16 cellular contexts compared by ENCODE assay signal in the genomic region with DNA sequence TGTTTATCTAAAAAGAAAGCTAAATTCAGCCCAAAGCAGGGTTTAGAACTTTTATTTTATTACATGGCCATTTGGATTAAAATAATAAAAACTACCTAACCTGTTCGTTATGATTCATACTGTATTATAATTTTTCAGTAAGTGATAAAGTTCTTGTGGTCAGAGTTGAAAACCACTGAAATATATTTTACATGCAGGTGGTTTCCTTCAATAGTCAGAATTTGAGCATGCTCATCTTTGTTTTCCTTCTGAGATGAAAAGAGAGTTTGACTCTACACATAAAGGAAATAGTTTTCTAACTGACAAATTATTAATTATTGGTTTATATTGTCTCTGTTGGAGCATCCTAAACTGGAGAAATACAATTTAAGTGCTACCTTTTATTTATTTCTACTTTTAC.
DNase-seq lines count a peak whose midpoint lies in the region; ATAC-seq and TF ChIP-seq lines count a peak whose summit lies in the region.
"Had no signal": no experiment of that assay in that cellular context is flagged by ENCODE, and none has a peak within 500 bp of the region (broad histone marks: within the 10 kb centered on the region; RNA-seq: fewer than 3 reads in every experiment).

No MANE protein-coding gene starts in this region.

- DNase-seq in NCI-H2081 treated with DMSO at 0.1 percent for 48 hours (lab: John Stamatoyannopoulos, UW) (no peak), mammary epithelial cell (no peak)
- DNase-seq in activated CD4-positive, alpha-beta T cell treated with anti-CD3 and anti-CD28 coated beads for 48 hours: no peak
- DNase-seq in effector CD8-positive, alpha-beta T cell (lab: John Stamatoyannopoulos, UW): no peak
- DNase-seq: activated CD8-positive, alpha-beta memory T cell treated with anti-CD3 and anti-CD28 coated beads, Interleukin-2, amount 50 U/mL, for 48 hours; central memory CD4-positive, alpha-beta T cell; GOT3; head of caudate nucleus; NCI-H2171 treated with DMSO at 0.1 percent for 48 hours; pancreas; T-cell had no signal

- H3K9ac ChIP-seq in mammary epithelial cell (ENCODE audit: insufficient read depth, low read length): no peak overlapping the region
- H3K9ac ChIP-seq: BLaER1 had no signal

- no TSS peak for BruUV-seq in mammary epithelial cell (replicated peaks; lab: Mats Ljungman, UMichigan)

- intact Hi-C loops in mammary epithelial cell (cut with micrococcal nuclease): no loop called here

- CTCF ChIA-PET in mammary epithelial cell (lab: Charles Lee; ENCODE audit: low non-redundant PET): no interaction called here

- no peak overlapping the region for H3K27ac ChIP-seq in mammary epithelial cell (ENCODE audit: insufficient read depth, low read depth, low read length)
- H3K27ac ChIP-seq: BLaER1, pancreas had no signal

- in situ Hi-C loops in mammary epithelial cell (cut with MboI; ENCODE audit: low sequenced_read_pairs in 2 of 2): no loop called here

- H3K4me3 ChIP-seq in mammary epithelial cell (replicated peaks in 1 of 3; ENCODE audit: insufficient read depth in 1 of 3, low read depth in 2 of 3, low read length in 3 of 3): no peak overlapping the region
- H3K4me3 ChIP-seq: BLaER1, pancreas had no signal

- H3K4me1 ChIP-seq in mammary epithelial cell (ENCODE audit: insufficient read depth, low read length): no peaks in the 10 kb centered on the region
- H3K4me1 ChIP-seq: pancreas had no signal

- peaks cover 3% of the 10 kb centered on the region for H3K9me3 ChIP-seq in mammary epithelial cell (replicated peaks; ENCODE audit: insufficient read depth, low read length)
- H3K9me3 ChIP-seq: BLaER1, pancreas had no signal

- H3K36me3 ChIP-seq in mammary epithelial cell (ENCODE audit: insufficient read depth, low read length): no peaks in the 10 kb centered on the region
- H3K36me3 ChIP-seq: BLaER1, pancreas had no signal

- whole genome bisulfite sequencing in mammary epithelial cell (ENCODE audit: low coverage, missing lambda C conversion rate): 6% methylated on average over 1 of the region's 1 CpG

- no peak overlapping the region for H2AFZ ChIP-seq in mammary epithelial cell (ENCODE audit: low read depth, low read length)

- dilution Hi-C loops in mammary epithelial cell (cut with HindIII; ENCODE audit: low sequenced_read_pairs): no loop called here

- ATAC-seq in GM18870 (IDR thresholded peaks at IDR 0.05; ENCODE audit: unreplicated experiment) (peak; percentile 82), GM21528 (IDR thresholded peaks at IDR 0.05; ENCODE audit: low FRiP score, unreplicated experiment) (peak; percentile 66), HG02981 (IDR thresholded peaks at IDR 0.05; ENCODE audit: unreplicated experiment) (peak; percentile 70), HG03521 (IDR thresholded peaks at IDR 0.05; ENCODE audit: unreplicated experiment) (peak; percentile 51)
- ATAC-seq: pancreas, T-cell had no signal

- H3K27me3 ChIP-seq in mammary epithelial cell (ENCODE audit: insufficient read depth, low read length): no peaks in the 10 kb centered on the region
- H3K27me3 ChIP-seq: BLaER1, pancreas had no signal

- H3K79me2 ChIP-seq in mammary epithelial cell (ENCODE audit: insufficient read depth, low read length): no peaks in the 10 kb centered on the region

- no peak for TF ChIP-seq CTCF in mammary epithelial cell (conservative IDR thresholded peaks at IDR 0.05 in 1 of 2, IDR thresholded peaks at IDR 0.05 in 1 of 2; ENCODE audit: extremely low read depth in 1 of 2, insufficient read depth in 1 of 2, low read depth in 1 of 2, low read length in 2 of 2)

- no peak overlapping the region for H3K4me2 ChIP-seq in mammary epithelial cell (ENCODE audit: insufficient read depth, low read depth, low read length)

- H4K20me1 ChIP-seq in mammary epithelial cell (ENCODE audit: insufficient read depth, low read length): no peaks in the 10 kb centered on the region
- H4K20me1 ChIP-seq: BLaER1 had no signal
